ENCODE assay signal across 8 cellular contexts in genomic region chr7:92609921-92610518, GRCh38. TPM values are rescaled to one million over a fixed set of nuclear protein-coding genes. Genes with fewer than 3 reads are reported as not detected.
DNase-seq lines count a peak whose midpoint lies in the region; ATAC-seq, FAIRE-seq and TF ChIP-seq lines count a peak whose summit lies in the region.

No MANE protein-coding gene starts in this region.

- H3K9me3 ChIP-seq in thyroid gland (no peaks in the 10 kb centered on the region), neuronal stem cell (replicated peaks in 1 of 2; ENCODE audit: control insufficient read depth in 2 of 2, insufficient read depth in 1 of 2, low read depth in 1 of 2, low read length in 2 of 2) (no peaks in the 10 kb centered on the region)

- no peak overlapping the region for H3K4me2 ChIP-seq in neuronal stem cell (ENCODE audit: insufficient read depth, low read length, poor library complexity, severe bottlenecking)

- H3K4me1 ChIP-seq in thyroid gland (no peaks in the 10 kb centered on the region), neuronal stem cell (ENCODE audit: control insufficient read depth in 2 of 2, insufficient read depth in 1 of 2, low read depth in 1 of 2, low read length in 2 of 2) (peaks cover 0 to 2% of the 10 kb centered on the region in 2 donors)

- intact Hi-C loops in thyroid gland (cut with DNase I): no loop called here

- H2BK120ac ChIP-seq in neuronal stem cell (ENCODE audit: low read depth, low read length): no peak overlapping the region

- WGBS in thyroid gland, 2 donors: 23 to 27% methylated on average over 5 of the region's 5 CpGs
- WGBS in neuronal stem cell (ENCODE audit: extremely low coverage in 2 of 2, insufficient read length in 2 of 2, insufficient replicate concordance in 1 of 2), 2 donors: no CpG with 5 or more reads among the region's 5 CpGs

- ATAC-seq in GM18498 (IDR thresholded peaks at IDR 0.05; ENCODE audit: unreplicated experiment): no peak

- no peak overlapping the region for H2AFZ ChIP-seq in neuronal stem cell (ENCODE audit: low read length)

- H2AK5ac ChIP-seq in neuronal stem cell (ENCODE audit: low read depth, low read length): no peak overlapping the region

- no peak for TF ChIP-seq POLR2A in thyroid gland (IDR thresholded peaks at IDR 0.05)

- H3K27ac ChIP-seq in thyroid gland (no peak overlapping the region), neuronal stem cell (replicated peaks; ENCODE audit: low read length) (no peak overlapping the region)

- TF ChIP-seq CTCF in GM10248 (IDR thresholded peaks at IDR 0.05; ENCODE audit: control extremely low read depth, extremely low read depth, low read depth, missing control alignments) (peak; percentile 42), thyroid gland (IDR thresholded peaks at IDR 0.05) (peak in 4 of 6 experiments; percentile 31 to 57 (median 48))

- H3K4me3 ChIP-seq in thyroid gland (replicated peaks in 1 of 3) (no peak overlapping the region), neuronal stem cell (ENCODE audit: low read length in 2 of 2) (no peak overlapping the region)

- H3K27me3 ChIP-seq in thyroid gland: no peaks in the 10 kb centered on the region
- peaks cover 0 to 2% (median 0%) of the 10 kb centered on the region in 3 experiments for H3K27me3 ChIP-seq in neuronal stem cell (ENCODE audit: control insufficient read depth in 3 of 3, insufficient read depth in 3 of 3, low read depth in 1 of 3, low read length in 3 of 3)

- in situ Hi-C loops in ACHN (cut with HindIII; ENCODE audit: low pct_ligation_motif_present, low pct_unique_long_range_greater_than_20kb, low sequenced_read_pairs): no loop called here

- no peak overlapping the region for H4K8ac ChIP-seq in neuronal stem cell (ENCODE audit: low read depth, low read length)

- no peak overlapping the region for H3K18ac ChIP-seq in neuronal stem cell (ENCODE audit: low read length)

- no peak overlapping the region for H3K23ac ChIP-seq in neuronal stem cell (ENCODE audit: low read depth, low read length, poor library complexity)

- H4K91ac ChIP-seq in neuronal stem cell (ENCODE audit: low read depth, low read length, poor library complexity): no peak overlapping the region

- CTCF ChIA-PET in GM10248 (lab: Yijun Ruan, JAX): interaction anchor here (0.9 to 6.9 kb wide), 7 partner anchors 10 to 227 kb away, joined by 3 to 57 read pairs (median 4); partner anchors contain the start of genes CDK6 and FAM133B

- H2BK12ac ChIP-seq in neuronal stem cell (ENCODE audit: low read length): no peak overlapping the region

- H3K79me1 ChIP-seq in neuronal stem cell (ENCODE audit: low read depth, low read length): no peaks in the 10 kb centered on the region

- no peak overlapping the region for H3K4ac ChIP-seq in neuronal stem cell (ENCODE audit: low read length)

- DNase-seq in ACHN (peak; percentile 68), GM10248 (ENCODE audit: extremely low spot score) (no peak), RCC 7860 (ENCODE audit: low spot score) (peak; percentile 47), fibroblast of gingiva (ENCODE audit: low read depth) (peak; percentile 26), thyroid gland (no peak), neuronal stem cell (ENCODE audit: low spot score) (no peak)
- no peak for DNase-seq in activated CD4-positive, alpha-beta T cell treated with anti-CD3 and anti-CD28 coated beads for 48 hours

- H2BK5ac ChIP-seq in neuronal stem cell (ENCODE audit: low read length): no peak overlapping the region

- H3K36me3 ChIP-seq in thyroid gland: peaks cover 0 to 3% of the 10 kb centered on the region in 2 donors
- peaks cover 0 to 28% of the 10 kb centered on the region in 2 donors for H3K36me3 ChIP-seq in neuronal stem cell (replicated peaks in 1 of 2; ENCODE audit: control insufficient read depth in 2 of 2, insufficient read depth in 2 of 2, low read length in 2 of 2)

- H3K14ac ChIP-seq in neuronal stem cell (ENCODE audit: low read length): no peak overlapping the region

- FAIRE-seq in RCC 7860 (lab: Jason Lieb, UNC): peak; percentile 79

- H3K9ac ChIP-seq in neuronal stem cell (ENCODE audit: low read depth, low read length, poor library complexity): no peak overlapping the region

- no peak overlapping the region for H2BK15ac ChIP-seq in neuronal stem cell (ENCODE audit: low read length)

- POLR2A ChIA-PET in GM10248 (lab: Yijun Ruan, JAX): no interaction called here

RNA-seq across cellular contexts. Expression of gene FAM133B, which starts 19.8 kb away (rescaled TPM):
- 10 to 100 TPM; 28.5 to 33.4 (median 30.4) TPM for total RNA-seq in thyroid gland
- 91.8 TPM for polyA plus RNA-seq in neuronal stem cell (2013, experiment 1 of 2)
- 97.5 TPM for polyA plus RNA-seq in neuronal stem cell (2013, experiment 2 of 2)

Comparison
In these comparisons a context has a peak if more than half of its experiments do, and no peak if none do; other contexts are left out.
1. DNase-seq: peak in ACHN (single experiment), RCC 7860 (single experiment) and fibroblast of gingiva (single experiment); none in GM10248 (single experiment), thyroid gland (0 of 2), activated CD4-positive, alpha-beta T cell treated with anti-CD3 and anti-CD28 coated beads for 48 hours (single experiment) and neuronal stem cell (single experiment).